ENCODE assay signal across 1 cellular context in genomic region chr6:45021652-45022051, GRCh38.
TF ChIP-seq lines count a peak whose summit lies in the region.

No MANE protein-coding gene starts in this region.

TF ChIP-seq in SK-N-SH, 30 proteins besides CTCF, POLR2A, EP300 and RAD21 (continued from another document):
- no peak for TF ChIP-seq ZBTB33 (IDR thresholded peaks at IDR 0.05; ENCODE audit: borderline replicate concordance, low read depth)
- TF ChIP-seq NFIC (IDR thresholded peaks at IDR 0.05; ENCODE audit: borderline replicate concordance), result no peak
- no peak for TF ChIP-seq GABPA (IDR thresholded peaks at IDR 0.05; ENCODE audit: low read depth)
- TF ChIP-seq IRF3 (IDR thresholded peaks at IDR 0.05; ENCODE audit: low read depth, low read length), result no peak
